ENCODE assay signal across 8 cellular contexts in the genomic region with DNA sequence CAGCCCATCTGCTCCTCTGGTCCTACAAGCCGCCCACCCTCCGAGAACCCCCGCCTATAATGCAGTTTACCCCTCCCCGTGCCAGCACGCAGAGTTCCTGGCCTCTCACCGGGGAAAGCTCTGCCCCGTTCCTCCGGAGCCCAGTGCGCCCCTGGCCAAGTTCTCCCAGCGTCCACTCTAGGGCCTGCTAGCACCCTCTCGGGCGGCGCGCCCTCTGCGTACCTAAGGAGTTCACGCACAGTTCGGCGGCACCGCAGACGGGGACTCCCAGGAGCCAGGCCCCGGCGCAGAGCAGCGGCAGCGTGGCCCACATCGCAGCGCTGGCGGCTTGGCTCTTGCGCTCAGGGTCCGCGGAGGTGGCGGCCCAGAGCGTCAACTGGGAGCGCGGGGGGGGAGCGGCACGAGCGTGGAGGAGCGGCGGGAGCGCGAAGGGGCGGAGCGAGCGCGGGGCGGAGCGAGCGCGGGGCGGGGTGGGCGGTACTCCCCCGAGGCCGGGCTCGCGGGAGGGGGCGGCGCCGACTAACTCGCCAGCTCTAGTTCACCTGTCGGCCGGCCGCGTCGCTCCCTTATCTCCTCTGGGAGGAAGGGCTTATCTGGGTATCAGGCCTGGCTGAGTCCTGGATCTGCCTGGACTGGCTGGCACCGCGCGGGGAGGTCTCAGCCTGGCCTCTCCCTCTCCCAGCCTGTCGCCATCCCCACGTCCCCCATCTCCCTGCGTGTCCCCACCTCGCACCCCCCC. TPM values are rescaled to one million over a fixed set of nuclear protein-coding genes. Genes with fewer than 3 reads are reported as not detected.
A peak's percentile ranks its signal among the peaks of the same experiment; 100 is the strongest.
DNase-seq lines count a peak whose midpoint lies in the region; ATAC-seq and TF ChIP-seq lines count a peak whose summit lies in the region.

TSS of gene CTSH (minus strand) at position 378 of the 739 bp plus-strand sequence. CDS start at position 313, 65 bp downstream.

- peak within 1 kb of the TSS; percentile 52 for H3K4me3 ChIP-seq in fibroblast of villous mesenchyme (ENCODE audit: low read depth, low read length)

- H3K27me3 Mint-ChIP-seq in CD14-positive monocyte (ENCODE audit: low read depth in 3 of 3) (peaks cover 6 to 13% (median 10%) of the 10 kb centered on the region in 3 donors), nephron progenitor cell (ENCODE audit: low read depth, poor library complexity) (peaks cover 62% of the 10 kb centered on the region)
- peaks cover 13% of the 10 kb centered on the region for H3K27me3 Mint-ChIP-seq in stimulated activated naive CD8-positive, alpha-beta T cell treated with anti-CD3 and anti-CD28 coated beads, Interleukin-15, Interleukin-2, amounts not matched to agents 100 ng/mL and 50 ng/mL, for 24 hours

- ATAC-seq in GM19395 (IDR thresholded peaks at IDR 0.05; ENCODE audit: unreplicated experiment) = peak; percentile 67

- TF ChIP-seq CTCF in CD14-positive monocyte (IDR thresholded peaks at IDR 0.05) = no peak
- TF ChIP-seq CTCF in fibroblast of villous mesenchyme (IDR thresholded peaks at IDR 0.05; ENCODE audit: insufficient read depth, low read depth, low read length) = no peak
- no peak for TF ChIP-seq CTCF in nephron progenitor cell (IDR thresholded peaks at IDR 0.05)

- H3K4me3 Mint-ChIP-seq in CD14-positive monocyte (peak within 1 kb of the TSS; percentile 91 to 99), nephron progenitor cell (peak within 1 kb of the TSS; percentile 85)
- peak within 1 kb of the TSS; percentile 73 for H3K4me3 Mint-ChIP-seq in stimulated activated naive CD8-positive, alpha-beta T cell treated with anti-CD3 and anti-CD28 coated beads, Interleukin-15, Interleukin-2, amounts not matched to agents 100 ng/mL and 50 ng/mL, for 24 hours

- peaks cover 7 to 10% of the 10 kb centered on the region in 2 donors for H3K36me3 Mint-ChIP-seq in CD14-positive monocyte
- no peaks in the 10 kb centered on the region for H3K36me3 Mint-ChIP-seq in nephron progenitor cell (ENCODE audit: low read depth)
- no peaks in the 10 kb centered on the region for H3K36me3 Mint-ChIP-seq in stimulated activated naive CD8-positive, alpha-beta T cell treated with anti-CD3 and anti-CD28 coated beads, Interleukin-15, Interleukin-2, amounts not matched to agents 100 ng/mL and 50 ng/mL, for 24 hours (ENCODE audit: low read depth)

- intact Hi-C loops in CD14-positive monocyte (cut with micrococcal nuclease) = loop anchor here in 1 of 2 donors (5.0 to 10.0 kb wide), 2 partner anchors 32 to 70 kb away; partner anchors contain the start of gene MORF4L1

- H3K4me1 Mint-ChIP-seq in CD14-positive monocyte = peaks cover 45% of the 10 kb centered on the region
- H3K4me1 Mint-ChIP-seq in nephron progenitor cell = peaks cover 6% of the 10 kb centered on the region
- H3K4me1 Mint-ChIP-seq in stimulated activated naive CD8-positive, alpha-beta T cell treated with anti-CD3 and anti-CD28 coated beads, Interleukin-15, Interleukin-2, amounts not matched to agents 100 ng/mL and 50 ng/mL, for 24 hours (ENCODE audit: low read depth) = peaks cover 2% of the 10 kb centered on the region

- H3K9me3 Mint-ChIP-seq in CD14-positive monocyte (peaks cover 0 to 2% (median 0%) of the 10 kb centered on the region in 7 donors), nephron progenitor cell (no peaks in the 10 kb centered on the region)
- H3K9me3 Mint-ChIP-seq in stimulated activated naive CD8-positive, alpha-beta T cell treated with anti-CD3 and anti-CD28 coated beads, Interleukin-15, Interleukin-2, amounts not matched to agents 100 ng/mL and 50 ng/mL, for 24 hours = no peaks in the 10 kb centered on the region

- DNase-seq in CD14-positive monocyte (ENCODE audit: low spot score) (no peak), HK-2 (ENCODE audit: unreplicated experiment) (peak; percentile 69), OCI-M1 (lab: John Stamatoyannopoulos, UW) (peak; percentile 84), fibroblast of villous mesenchyme (ENCODE audit: low read depth) (peak; percentile 40), nephron progenitor cell (peak; percentile 94)
- DNase-seq in activated T-helper 1 cell treated with anti-CD3 and anti-CD28 coated beads, Interleukin-2, amount 50 U/mL, for 16 hours (ENCODE audit: low read depth in 1 of 2, low spot score in 1 of 2) = peak; percentile 40 to 47

- H3K27ac Mint-ChIP-seq in CD14-positive monocyte = peak within 1 kb of the TSS; percentile 86 to 95 (median 90)
- no peak within 1 kb of the TSS for H3K27ac Mint-ChIP-seq in nephron progenitor cell
- H3K27ac Mint-ChIP-seq in stimulated activated naive CD8-positive, alpha-beta T cell treated with anti-CD3 and anti-CD28 coated beads, Interleukin-15, Interleukin-2, amounts not matched to agents 100 ng/mL and 50 ng/mL, for 24 hours = peak within 1 kb of the TSS; percentile 72

RNA-seq across cellular contexts. Expression of gene CTSH, which starts in this region (rescaled TPM):
- polyA plus RNA-seq in CD14-positive monocyte = 100 to 1,000 TPM; 756 to 884 TPM
- 15.1 and 22.9 TPM in 2 replicates for total RNA-seq in fibroblast of villous mesenchyme
